ENCODE assay signal across 8 cellular contexts in genomic region chr15:88605507-88606436, GRCh38. TPM values are rescaled to one million over a fixed set of nuclear protein-coding genes. Genes with fewer than 3 reads are reported as not detected.
DNase-seq lines count a peak whose midpoint lies in the region; ATAC-seq and TF ChIP-seq lines count a peak whose summit lies in the region.

No MANE protein-coding gene starts in this region.

- peaks cover 96% of the 10 kb centered on the region for H3K27me3 Mint-ChIP-seq in CD4-positive, alpha-beta T cell
- H3K27me3 Mint-ChIP-seq in activated naive CD8-positive, alpha-beta T cell, result peaks cover 51% of the 10 kb centered on the region

- H3K27ac ChIP-seq in CD4-positive, alpha-beta T cell (ENCODE audit: low read depth, low read length), result no peak overlapping the region

- H3K4me1 Mint-ChIP-seq in CD4-positive, alpha-beta T cell (ENCODE audit: low read depth), result peaks cover 17% of the 10 kb centered on the region
- peaks cover 18% of the 10 kb centered on the region for H3K4me1 Mint-ChIP-seq in activated naive CD8-positive, alpha-beta T cell (ENCODE audit: low read depth)

- H3K27me3 ChIP-seq in CD4-positive, alpha-beta T cell (ENCODE audit: control insufficient read depth, insufficient read depth, low read length), result peaks cover 80% of the 10 kb centered on the region

- POLR2A ChIA-PET in CD4-positive, alpha-beta T cell (lab: Charles Lee), result no interaction called here

- intact Hi-C loops in CD4-positive, alpha-beta T cell (cut with DNase I, micrococcal nuclease), result no loop called here

- H3K9me3 ChIP-seq in CD4-positive, alpha-beta T cell (ENCODE audit: control insufficient read depth, low read length), result no peaks in the 10 kb centered on the region

- no peak overlapping the region for H3K27ac Mint-ChIP-seq in CD4-positive, alpha-beta T cell
- no peak overlapping the region for H3K27ac Mint-ChIP-seq in activated naive CD8-positive, alpha-beta T cell

- no peaks in the 10 kb centered on the region for H3K9me3 Mint-ChIP-seq in CD4-positive, alpha-beta T cell
- no peaks in the 10 kb centered on the region for H3K9me3 Mint-ChIP-seq in activated naive CD8-positive, alpha-beta T cell (ENCODE audit: low read depth)

- TF ChIP-seq CTCF in CD4-positive, alpha-beta T cell (IDR thresholded peaks at IDR 0.05), result no peak

- peak in 8 of 10 experiments; percentile 31 to 63 (median 39) for DNase-seq in CD4-positive, alpha-beta T cell
- DNase-seq in NCI-H1092 (lab: John Stamatoyannopoulos, UW) (peak; percentile 28), iPS-NIHi11 (ENCODE audit: low spot score) (peak; percentile 73), cerebellar nuclear complex (lab: John Stamatoyannopoulos, UW) (no peak), GOT3 (lab: John Stamatoyannopoulos, UW) (no peak)
- peak; percentile 65 for DNase-seq in stimulated activated naive CD8-positive, alpha-beta T cell treated with anti-CD3 and anti-CD28 coated beads, Interleukin-15, Interleukin-2, amounts not matched to agents 100 U/mL and 50 U/mL, for 24 hours

- H3K4me3 Mint-ChIP-seq in CD4-positive, alpha-beta T cell, result peak overlapping the region; percentile 34
- H3K4me3 Mint-ChIP-seq in activated naive CD8-positive, alpha-beta T cell, result peak overlapping the region; percentile 58

- H3K36me3 Mint-ChIP-seq in CD4-positive, alpha-beta T cell (ENCODE audit: low read depth), result no peaks in the 10 kb centered on the region
- H3K36me3 Mint-ChIP-seq in activated naive CD8-positive, alpha-beta T cell, result peaks cover 5% of the 10 kb centered on the region

- CTCF ChIA-PET in CD4-positive, alpha-beta T cell (lab: Charles Lee), result no interaction called here

- ATAC-seq in CD4-positive, alpha-beta T cell (ENCODE audit: poor library complexity), result peak; percentile 73
- peak; percentile 59 for ATAC-seq in stimulated activated naive CD8-positive, alpha-beta T cell treated with anti-CD3 and anti-CD28 coated beads, Interleukin-15, Interleukin-2, amounts not matched to agents 100 U/mL and 50 U/mL, for 24 hours
- ATAC-seq in HG03135 (IDR thresholded peaks at IDR 0.05; ENCODE audit: unreplicated experiment), result no peak

RNA-seq across cellular contexts. Expression of gene AEN, which starts 15.4 kb away (rescaled TPM):
- 10 to 100 TPM; 40.7 to 43.7 TPM for total RNA-seq in CD4-positive, alpha-beta T cell

RNA-seq across cellular contexts. Expression of gene ISG20, which starts 33.0 kb away (rescaled TPM):
- 100 to 1,000 TPM; 152 to 157 TPM for total RNA-seq in CD4-positive, alpha-beta T cell

RNA-seq across cellular contexts. Expression of gene DET1, which starts 59.3 kb away (rescaled TPM):
- total RNA-seq in CD4-positive, alpha-beta T cell, result 1 to 10 TPM; 2.2 to 2.8 TPM

Comparison
In these comparisons a context has a peak if more than half of its experiments do, and no peak if none do; other contexts are left out.
1. DNase-seq: peak in CD4-positive, alpha-beta T cell (8 of 10), NCI-H1092 (single experiment), iPS-NIHi11 (single experiment) and stimulated activated naive CD8-positive, alpha-beta T cell treated with anti-CD3 and anti-CD28 coated beads, Interleukin-15, Interleukin-2, amounts not matched to agents 100 U/mL and 50 U/mL, for 24 hours (single experiment); none in cerebellar nuclear complex (0 of 2) and GOT3 (single experiment).